Comparison of ENCODE assay signal across 21 cellular contexts in the genomic region with DNA sequence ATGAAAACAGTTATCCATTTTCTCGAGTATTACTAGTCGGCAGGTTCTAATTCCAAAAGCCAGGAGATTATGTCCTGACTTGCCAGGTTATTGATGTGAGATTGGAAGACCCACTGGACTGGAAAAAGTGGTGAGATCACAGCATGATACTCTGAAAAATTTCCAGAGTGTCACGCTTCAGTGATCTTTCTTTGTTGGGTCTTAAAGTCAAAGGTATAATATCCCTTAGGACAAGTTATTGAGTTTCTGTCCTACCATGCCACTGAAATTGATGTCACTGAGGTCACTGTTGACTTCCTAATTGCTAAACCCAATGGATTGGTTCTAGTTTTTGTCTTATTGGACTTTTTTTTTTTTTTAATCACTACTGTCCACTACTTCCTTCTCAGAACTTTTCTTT.
A peak's percentile ranks its signal among the peaks of the same experiment; 100 is the strongest.
DNase-seq lines count a peak whose midpoint lies in the region; ATAC-seq, FAIRE-seq and TF ChIP-seq lines count a peak whose summit lies in the region.
"Had no signal": no experiment of that assay in that cellular context is flagged by ENCODE, and none has a peak within 500 bp of the region (broad histone marks: within the 10 kb centered on the region; RNA-seq: fewer than 3 reads in every experiment).

No MANE protein-coding gene starts in this region.

- H3K79me2 ChIP-seq in OCI-LY7 (ENCODE audit: insufficient read depth, low read depth, low read length) = no peaks in the 10 kb centered on the region

- POLR2A ChIA-PET in HEK293 (lab: Yijun Ruan, JAX) = no interaction called here
- POLR2A ChIA-PET in OCI-LY7 (lab: Charles Lee) = no interaction called here

- no peak for ATAC-seq in GM21576 (IDR thresholded peaks at IDR 0.05; ENCODE audit: unreplicated experiment)

- no peaks in the 10 kb centered on the region for H3K9me2 ChIP-seq in OCI-LY7 (ENCODE audit: insufficient read depth, low read length)

- no peaks in the 10 kb centered on the region for H3K9me3 Mint-ChIP-seq in HFFc6

- no peaks in the 10 kb centered on the region for H4K20me1 ChIP-seq in OCI-LY7 (ENCODE audit: insufficient read depth, low read length)

- peak overlapping the region; percentile 38; the same call in 1 of the 2 replicates for H2AFZ ChIP-seq in OCI-LY7 (ENCODE audit: low read length)

- H3K4me1 ChIP-seq in HEK293 (ENCODE audit: control insufficient read depth, insufficient read depth, low read length) (peaks cover 10% of the 10 kb centered on the region; the same call in 1 of the 2 replicates), OCI-LY7 (ENCODE audit: insufficient read depth, low read length, poor library complexity, severe bottlenecking) (peaks cover 19% of the 10 kb centered on the region)

- H3K36me3 ChIP-seq in HEK293 (ENCODE audit: control insufficient read depth in 2 of 2, insufficient read depth in 1 of 2, low read length in 2 of 2) (no peaks in the 10 kb centered on the region), OCI-LY7 (ENCODE audit: insufficient read depth, low read length) (no peaks in the 10 kb centered on the region)

- no peak overlapping the region for H3K4me3 Mint-ChIP-seq in HFFc6
- H3K4me3 Mint-ChIP-seq: CD4-positive, CD25-positive, alpha-beta regulatory T cell had no signal

- no peak for TF ChIP-seq CTCF in HEK293 (tag by site-specific recombination; IDR thresholded peaks at IDR 0.05)
- TF ChIP-seq CTCF in OCI-LY7 (conservative IDR thresholded peaks at IDR 0.05; ENCODE audit: low read length) = no peak
- no peak for TF ChIP-seq CTCF in HFFc6 (IDR thresholded peaks at IDR 0.05)

- peaks cover 8% of the 10 kb centered on the region for H3K27me3 Mint-ChIP-seq in HFFc6 (ENCODE audit: insufficient read depth)
- H3K27me3 Mint-ChIP-seq: CD4-positive, CD25-positive, alpha-beta regulatory T cell had no signal

- no TSS peak for BruUV-seq in OCI-LY7 (replicated peaks; lab: Mats Ljungman, UMichigan)

- CTCF ChIA-PET in HEK293 (lab: Yijun Ruan, JAX) = no interaction called here
- CTCF ChIA-PET in OCI-LY7 (lab: Charles Lee; ENCODE audit: unreplicated experiment) = no interaction called here

- TF ChIP-seq POLR2A in GM12891 (IDR thresholded peaks at IDR 0.05; ENCODE audit: low read depth, low read length) = no peak

- no peak overlapping the region for H3K4me2 ChIP-seq in OCI-LY7 (ENCODE audit: low read length)
- H3K4me2 ChIP-seq: KMS-11 had no signal

- no peaks in the 10 kb centered on the region for H3K9me3 ChIP-seq in HEK293 (ENCODE audit: control insufficient read depth, insufficient read depth, low read depth, low read length)
- H3K9me3 ChIP-seq in OCI-LY7 (ENCODE audit: low read length) = no peaks in the 10 kb centered on the region

- H3K4me3 ChIP-seq in HEK293 (ENCODE audit: low read depth, low read length) (no peak overlapping the region), OCI-LY7 (ENCODE audit: low read depth, low read length, poor library complexity, severe bottlenecking) (no peak overlapping the region)
- H3K4me3 ChIP-seq: SK-N-MC had no signal

- H3K4me1 Mint-ChIP-seq in HFFc6 (ENCODE audit: low read depth) = no peaks in the 10 kb centered on the region
- H3K4me1 Mint-ChIP-seq: CD4-positive, CD25-positive, alpha-beta regulatory T cell had no signal

- H3K36me3 Mint-ChIP-seq in HFFc6 (ENCODE audit: low read depth) = no peaks in the 10 kb centered on the region
- H3K36me3 Mint-ChIP-seq: CD4-positive, CD25-positive, alpha-beta regulatory T cell had no signal

- FAIRE-seq in GM12891 (lab: Jason Lieb, UNC) = no peak
- FAIRE-seq: HTR-8/SVneo had no signal

- H3K27ac Mint-ChIP-seq in HFFc6 = no peak overlapping the region
- H3K27ac Mint-ChIP-seq: CD4-positive, CD25-positive, alpha-beta regulatory T cell had no signal

- H3K27ac ChIP-seq in HEK293 (ENCODE audit: extremely low read depth, low read depth, low read length) (no peak overlapping the region), OCI-LY7 (ENCODE audit: low read depth, low read length, poor library complexity, severe bottlenecking) (no peak overlapping the region)
- H3K27ac ChIP-seq: KMS-11, RWPE1, SK-N-MC had no signal

- DNase-seq in GM12891 (ENCODE audit: insufficient read length, low spot score) (no peak), OCI-LY7 (ENCODE audit: low spot score) (no peak), kidney tubule cell (ENCODE audit: low spot score) (peak; percentile 69), HFFc6 (no peak)
- no peak for DNase-seq in effector CD8-positive, alpha-beta T cell (lab: John Stamatoyannopoulos, UW)
- DNase-seq: CD4-positive, CD25-positive, alpha-beta regulatory T cell; DMS79 treated with DMSO at 0.1 percent for 48 hours; GOT3; HCEC 1CT; IMR-90; NCI-H2081 treated with DMSO at 0.1 percent for 48 hours; NCI-H226; NCI-H526 treated with DMSO at 0.1 percent for 48 hours; SHP77 treated with DMSO at 0.1 percent for 48 hours; SW 1271 had no signal

- intact Hi-C loops in OCI-LY7 (cut with micrococcal nuclease; ENCODE audit: unreplicated experiment) = no loop called here

TF ChIP-seq in GM12891, 5 proteins besides CTCF, POLR2A, EP300 and RAD21:
- no peak for TF ChIP-seq TAF1 (IDR thresholded peaks at IDR 0.05; ENCODE audit: low read depth, low read length)
- no peak for TF ChIP-seq SPI1 (IDR thresholded peaks at IDR 0.05; ENCODE audit: low read depth, low read length)
- TF ChIP-seq PAX5 (IDR thresholded peaks at IDR 0.05; ENCODE audit: insufficient read depth, low read length, severe bottlenecking) = peak; percentile 47
- TF ChIP-seq POU2F2 (IDR thresholded peaks at IDR 0.05; ENCODE audit: low read depth, low read length) = no peak
- TF ChIP-seq POLR2AphosphoS5 (IDR thresholded peaks at IDR 0.05; ENCODE audit: low read depth, low read length) = no peak

TF ChIP-seq in HEK293, 187 proteins besides CTCF, POLR2A, EP300 and RAD21 (continues in another document):
- TF ChIP-seq, protein P1, sequence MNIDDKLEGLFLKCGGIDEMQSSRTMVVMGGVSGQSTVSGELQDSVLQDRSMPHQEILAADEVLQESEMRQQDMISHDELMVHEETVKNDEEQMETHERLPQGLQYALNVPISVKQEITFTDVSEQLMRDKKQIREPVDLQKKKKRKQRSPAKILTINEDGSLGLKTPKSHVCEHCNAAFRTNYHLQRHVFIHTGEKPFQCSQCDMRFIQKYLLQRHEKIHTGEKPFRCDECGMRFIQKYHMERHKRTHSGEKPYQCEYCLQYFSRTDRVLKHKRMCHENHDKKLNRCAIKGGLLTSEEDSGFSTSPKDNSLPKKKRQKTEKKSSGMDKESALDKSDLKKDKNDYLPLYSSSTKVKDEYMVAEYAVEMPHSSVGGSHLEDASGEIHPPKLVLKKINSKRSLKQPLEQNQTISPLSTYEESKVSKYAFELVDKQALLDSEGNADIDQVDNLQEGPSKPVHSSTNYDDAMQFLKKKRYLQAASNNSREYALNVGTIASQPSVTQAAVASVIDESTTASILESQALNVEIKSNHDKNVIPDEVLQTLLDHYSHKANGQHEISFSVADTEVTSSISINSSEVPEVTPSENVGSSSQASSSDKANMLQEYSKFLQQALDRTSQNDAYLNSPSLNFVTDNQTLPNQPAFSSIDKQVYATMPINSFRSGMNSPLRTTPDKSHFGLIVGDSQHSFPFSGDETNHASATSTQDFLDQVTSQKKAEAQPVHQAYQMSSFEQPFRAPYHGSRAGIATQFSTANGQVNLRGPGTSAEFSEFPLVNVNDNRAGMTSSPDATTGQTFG (tag by site-specific recombination; IDR thresholded peaks at IDR 0.05; ENCODE audit: borderline replicate concordance) = no peak
- TF ChIP-seq, protein P2, sequence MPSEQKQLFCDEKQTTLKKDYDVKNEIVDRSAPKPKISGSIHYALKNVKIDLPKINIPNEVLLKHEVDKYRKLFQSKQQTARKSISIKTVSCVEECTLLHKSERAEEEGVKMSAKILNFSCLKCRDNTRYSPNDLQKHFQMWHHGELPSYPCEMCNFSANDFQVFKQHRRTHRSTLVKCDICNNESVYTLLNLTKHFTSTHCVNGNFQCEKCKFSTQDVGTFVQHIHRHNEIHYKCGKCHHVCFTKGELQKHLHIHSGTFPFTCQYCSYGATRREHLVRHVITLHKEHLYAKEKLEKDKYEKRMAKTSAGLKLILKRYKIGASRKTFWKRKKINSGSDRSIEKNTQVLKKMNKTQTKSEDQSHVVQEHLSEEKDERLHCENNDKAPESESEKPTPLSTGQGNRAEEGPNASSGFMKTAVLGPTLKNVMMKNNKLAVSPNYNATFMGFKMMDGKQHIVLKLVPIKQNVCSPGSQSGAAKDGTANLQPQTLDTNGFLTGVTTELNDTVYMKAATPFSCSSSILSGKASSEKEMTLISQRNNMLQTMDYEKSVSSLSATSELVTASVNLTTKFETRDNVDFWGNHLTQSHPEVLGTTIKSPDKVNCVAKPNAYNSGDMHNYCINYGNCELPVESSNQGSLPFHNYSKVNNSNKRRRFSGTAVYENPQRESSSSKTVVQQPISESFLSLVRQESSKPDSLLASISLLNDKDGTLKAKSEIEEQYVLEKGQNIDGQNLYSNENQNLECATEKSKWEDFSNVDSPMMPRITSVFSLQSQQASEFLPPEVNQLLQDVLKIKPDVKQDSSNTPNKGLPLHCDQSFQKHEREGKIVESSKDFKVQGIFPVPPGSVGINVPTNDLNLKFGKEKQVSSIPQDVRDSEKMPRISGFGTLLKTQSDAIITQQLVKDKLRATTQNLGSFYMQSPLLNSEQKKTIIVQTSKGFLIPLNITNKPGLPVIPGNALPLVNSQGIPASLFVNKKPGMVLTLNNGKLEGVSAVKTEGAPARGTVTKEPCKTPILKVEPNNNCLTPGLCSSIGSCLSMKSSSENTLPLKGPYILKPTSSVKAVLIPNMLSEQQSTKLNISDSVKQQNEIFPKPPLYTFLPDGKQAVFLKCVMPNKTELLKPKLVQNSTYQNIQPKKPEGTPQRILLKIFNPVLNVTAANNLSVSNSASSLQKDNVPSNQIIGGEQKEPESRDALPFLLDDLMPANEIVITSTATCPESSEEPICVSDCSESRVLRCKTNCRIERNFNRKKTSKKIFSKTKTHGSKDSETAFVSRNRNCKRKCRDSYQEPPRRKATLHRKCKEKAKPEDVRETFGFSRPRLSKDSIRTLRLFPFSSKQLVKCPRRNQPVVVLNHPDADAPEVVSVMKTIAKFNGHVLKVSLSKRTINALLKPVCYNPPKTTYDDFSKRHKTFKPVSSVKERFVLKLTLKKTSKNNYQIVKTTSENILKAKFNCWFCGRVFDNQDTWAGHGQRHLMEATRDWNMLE (tag by site-specific recombination; conservative IDR thresholded peaks at IDR 0.05; ENCODE audit: low read depth) = no peak
- TF ChIP-seq ZNF223 (tag by site-specific recombination; IDR thresholded peaks at IDR 0.05) (no peak), SP7 (tag by site-specific recombination; IDR thresholded peaks at IDR 0.05) (0 out of 2 replicates have a peak, but pooled peaks have one; percentile 18)
